1 cellular context compared by ENCODE assay signal in genomic region chr4:41882622-41883347, GRCh38.
A peak's percentile ranks its signal among the peaks of the same experiment; 100 is the strongest.
TF ChIP-seq lines count a peak whose summit lies in the region.

No MANE protein-coding gene starts in this region.

TF ChIP-seq in GM12878, 131 proteins besides CTCF, POLR2A, EP300 and RAD21 (continued from another document):
- TF ChIP-seq, protein P1, sequence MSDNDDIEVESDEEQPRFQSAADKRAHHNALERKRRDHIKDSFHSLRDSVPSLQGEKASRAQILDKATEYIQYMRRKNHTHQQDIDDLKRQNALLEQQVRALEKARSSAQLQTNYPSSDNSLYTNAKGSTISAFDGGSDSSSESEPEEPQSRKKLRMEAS (IDR thresholded peaks at IDR 0.05; ENCODE audit: low read depth, low read length): no peak
- TF ChIP-seq TCF12 (IDR thresholded peaks at IDR 0.05; ENCODE audit: low read depth, low read length) (no peak), RCOR1 (conservative IDR thresholded peaks at IDR 0.05; ENCODE audit: low read depth, low read length) (no peak), ZBTB40 (IDR thresholded peaks at IDR 0.05; ENCODE audit: borderline replicate concordance) (no peak), FOXM1 (IDR thresholded peaks at IDR 0.05; ENCODE audit: low read depth, low read length) (no peak), WRNIP1 (IDR thresholded peaks at IDR 0.05; ENCODE audit: borderline replicate concordance, low read depth, low read length) (no peak), SMC3 (IDR thresholded peaks at IDR 0.05; ENCODE audit: borderline replicate concordance, low read length) (peak; percentile 92), BHLHE40 (IDR thresholded peaks at IDR 0.05; ENCODE audit: borderline replicate concordance in 1 of 2, low read depth in 2 of 2, low read length in 1 of 2) (no peak), EZH2 (IDR thresholded peaks at IDR 0.05; ENCODE audit: borderline replicate concordance, control insufficient read depth, low read depth, low read length) (peak; percentile 99), NFXL1 (IDR thresholded peaks at IDR 0.05; ENCODE audit: borderline replicate concordance) (no peak), CREB1 (IDR thresholded peaks at IDR 0.05; ENCODE audit: low read depth) (no peak), POU2F2 (IDR thresholded peaks at IDR 0.05; ENCODE audit: borderline replicate concordance, low read depth, low read length) (0 out of 3 replicates have a peak, but pooled peaks have one; percentile 22), MEF2B (IDR thresholded peaks at IDR 0.05; ENCODE audit: partially characterized antibody, poor library complexity, severe bottlenecking) (no peak), NR2F1 (conservative IDR thresholded peaks at IDR 0.05) (no peak), YY1 (IDR thresholded peaks at IDR 0.05; ENCODE audit: low read depth, low read length) (peak; percentile 74)
- TF ChIP-seq, protein P2, sequence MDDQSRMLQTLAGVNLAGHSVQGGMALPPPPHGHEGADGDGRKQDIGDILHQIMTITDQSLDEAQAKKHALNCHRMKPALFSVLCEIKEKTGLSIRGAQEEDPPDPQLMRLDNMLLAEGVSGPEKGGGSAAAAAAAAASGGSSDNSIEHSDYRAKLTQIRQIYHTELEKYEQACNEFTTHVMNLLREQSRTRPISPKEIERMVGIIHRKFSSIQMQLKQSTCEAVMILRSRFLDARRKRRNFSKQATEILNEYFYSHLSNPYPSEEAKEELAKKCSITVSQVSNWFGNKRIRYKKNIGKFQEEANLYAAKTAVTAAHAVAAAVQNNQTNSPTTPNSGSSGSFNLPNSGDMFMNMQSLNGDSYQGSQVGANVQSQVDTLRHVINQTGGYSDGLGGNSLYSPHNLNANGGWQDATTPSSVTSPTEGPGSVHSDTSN (IDR thresholded peaks at IDR 0.05; ENCODE audit: insufficient replicate concordance, low read depth, low read length): no peak
- TF ChIP-seq, protein P3, sequence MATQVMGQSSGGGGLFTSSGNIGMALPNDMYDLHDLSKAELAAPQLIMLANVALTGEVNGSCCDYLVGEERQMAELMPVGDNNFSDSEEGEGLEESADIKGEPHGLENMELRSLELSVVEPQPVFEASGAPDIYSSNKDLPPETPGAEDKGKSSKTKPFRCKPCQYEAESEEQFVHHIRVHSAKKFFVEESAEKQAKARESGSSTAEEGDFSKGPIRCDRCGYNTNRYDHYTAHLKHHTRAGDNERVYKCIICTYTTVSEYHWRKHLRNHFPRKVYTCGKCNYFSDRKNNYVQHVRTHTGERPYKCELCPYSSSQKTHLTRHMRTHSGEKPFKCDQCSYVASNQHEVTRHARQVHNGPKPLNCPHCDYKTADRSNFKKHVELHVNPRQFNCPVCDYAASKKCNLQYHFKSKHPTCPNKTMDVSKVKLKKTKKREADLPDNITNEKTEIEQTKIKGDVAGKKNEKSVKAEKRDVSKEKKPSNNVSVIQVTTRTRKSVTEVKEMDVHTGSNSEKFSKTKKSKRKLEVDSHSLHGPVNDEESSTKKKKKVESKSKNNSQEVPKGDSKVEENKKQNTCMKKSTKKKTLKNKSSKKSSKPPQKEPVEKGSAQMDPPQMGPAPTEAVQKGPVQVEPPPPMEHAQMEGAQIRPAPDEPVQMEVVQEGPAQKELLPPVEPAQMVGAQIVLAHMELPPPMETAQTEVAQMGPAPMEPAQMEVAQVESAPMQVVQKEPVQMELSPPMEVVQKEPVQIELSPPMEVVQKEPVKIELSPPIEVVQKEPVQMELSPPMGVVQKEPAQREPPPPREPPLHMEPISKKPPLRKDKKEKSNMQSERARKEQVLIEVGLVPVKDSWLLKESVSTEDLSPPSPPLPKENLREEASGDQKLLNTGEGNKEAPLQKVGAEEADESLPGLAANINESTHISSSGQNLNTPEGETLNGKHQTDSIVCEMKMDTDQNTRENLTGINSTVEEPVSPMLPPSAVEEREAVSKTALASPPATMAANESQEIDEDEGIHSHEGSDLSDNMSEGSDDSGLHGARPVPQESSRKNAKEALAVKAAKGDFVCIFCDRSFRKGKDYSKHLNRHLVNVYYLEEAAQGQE (IDR thresholded peaks at IDR 0.05; ENCODE audit: low read depth, low read length): no peak
- TF ChIP-seq, protein P4, sequence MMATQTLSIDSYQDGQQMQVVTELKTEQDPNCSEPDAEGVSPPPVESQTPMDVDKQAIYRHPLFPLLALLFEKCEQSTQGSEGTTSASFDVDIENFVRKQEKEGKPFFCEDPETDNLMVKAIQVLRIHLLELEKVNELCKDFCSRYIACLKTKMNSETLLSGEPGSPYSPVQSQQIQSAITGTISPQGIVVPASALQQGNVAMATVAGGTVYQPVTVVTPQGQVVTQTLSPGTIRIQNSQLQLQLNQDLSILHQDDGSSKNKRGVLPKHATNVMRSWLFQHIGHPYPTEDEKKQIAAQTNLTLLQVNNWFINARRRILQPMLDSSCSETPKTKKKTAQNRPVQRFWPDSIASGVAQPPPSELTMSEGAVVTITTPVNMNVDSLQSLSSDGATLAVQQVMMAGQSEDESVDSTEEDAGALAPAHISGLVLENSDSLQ (IDR thresholded peaks at IDR 0.05): no peak
- TF ChIP-seq, protein P5, sequence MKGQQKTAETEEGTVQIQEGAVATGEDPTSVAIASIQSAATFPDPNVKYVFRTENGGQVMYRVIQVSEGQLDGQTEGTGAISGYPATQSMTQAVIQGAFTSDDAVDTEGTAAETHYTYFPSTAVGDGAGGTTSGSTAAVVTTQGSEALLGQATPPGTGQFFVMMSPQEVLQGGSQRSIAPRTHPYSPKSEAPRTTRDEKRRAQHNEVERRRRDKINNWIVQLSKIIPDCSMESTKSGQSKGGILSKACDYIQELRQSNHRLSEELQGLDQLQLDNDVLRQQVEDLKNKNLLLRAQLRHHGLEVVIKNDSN (IDR thresholded peaks at IDR 0.05; ENCODE audit: borderline replicate concordance, extremely low read length, insufficient read depth, low read depth, low read length): no peak
TF ChIP-seq in GM12878: peak in this region for 4.
